ENCODE assay signal across 11 cellular contexts in genomic region chr5:133952729-133953567, GRCh38. TPM values are rescaled to one million over a fixed set of nuclear protein-coding genes. Genes with fewer than 3 reads are reported as not detected.
DNase-seq lines count a peak whose midpoint lies in the region; ATAC-seq and TF ChIP-seq lines count a peak whose summit lies in the region.
"Had no signal": no experiment of that assay in that cellular context is flagged by ENCODE, and none has a peak within 500 bp of the region (broad histone marks: within the 10 kb centered on the region; RNA-seq: fewer than 3 reads in every experiment).

No MANE protein-coding gene starts in this region.

- peak overlapping the region; percentile 40 for H3K4me2 ChIP-seq in fibroblast of lung (ENCODE audit: extremely low read depth, insufficient read depth, low read length)
- H3K4me2 ChIP-seq: hepatocyte had no signal

- TF ChIP-seq POLR2A in Peyer's patch (IDR thresholded peaks at IDR 0.05): no peak

- H3K4me1 ChIP-seq in Peyer's patch: peaks cover 0 to 18% (median 0%) of the 10 kb centered on the region in 4 donors
- peaks cover 11% of the 10 kb centered on the region for H3K4me1 ChIP-seq in fibroblast of lung (ENCODE audit: control insufficient read depth, extremely low read depth, insufficient read depth, low read length)

- H2AFZ ChIP-seq in fibroblast of lung (ENCODE audit: low read length): peak overlapping the region; percentile 36
- H2AFZ ChIP-seq: hepatocyte had no signal

- no peaks in the 10 kb centered on the region for H4K20me1 ChIP-seq in fibroblast of lung (ENCODE audit: control insufficient read depth, extremely low read depth, insufficient read depth, low read length)

- TF ChIP-seq CTCF in Peyer's patch (IDR thresholded peaks at IDR 0.05) (no peak), fibroblast of lung (conservative IDR thresholded peaks at IDR 0.05 in 1 of 2, IDR thresholded peaks at IDR 0.05 in 1 of 2; ENCODE audit: low read depth in 1 of 2, low read length in 2 of 2) (no peak)

- H3K36me3 ChIP-seq in Peyer's patch (peaks cover 0 to 28% (median 0%) of the 10 kb centered on the region in 3 donors), fibroblast of lung (ENCODE audit: control insufficient read depth, insufficient read depth, low read length) (peaks cover 4% of the 10 kb centered on the region)

- no peaks in the 10 kb centered on the region for H3K79me2 ChIP-seq in fibroblast of lung (ENCODE audit: control insufficient read depth, insufficient read depth, low read length)

- DNase-seq in AG08395 (ENCODE audit: low spot score) (peak; percentile 92), Peyer's patch (peak in 2 of 3 donors; percentile 65 to 74), fibroblast of lung (ENCODE audit: low read depth in 2 of 2) (peak; percentile 98 to 99), occipital lobe (lab: John Stamatoyannopoulos, UW) (peak; percentile 40), hippocampal formation (lab: John Stamatoyannopoulos, UW) (no peak), T-helper 1 cell (no peak)
- DNase-seq: NCI-H1105 had no signal

- ATAC-seq in GM21717 (IDR thresholded peaks at IDR 0.05; ENCODE audit: unreplicated experiment): no peak
- no peak for ATAC-seq in GM21390 (IDR thresholded peaks at IDR 0.05; ENCODE audit: unreplicated experiment)
- ATAC-seq: CD8-positive, alpha-beta T cell had no signal

- no peak overlapping the region for H3K4me3 ChIP-seq in Peyer's patch
- no peak overlapping the region for H3K4me3 ChIP-seq in fibroblast of lung (replicated peaks in 1 of 4; ENCODE audit: control extremely low read depth in 1 of 4, insufficient read depth in 1 of 4, low read depth in 3 of 4, low read length in 4 of 4)
- H3K4me3 ChIP-seq: hepatocyte had no signal

- H3K9me3 ChIP-seq in Peyer's patch (no peaks in the 10 kb centered on the region), fibroblast of lung (ENCODE audit: control insufficient read depth, insufficient read depth, low read depth, low read length) (no peaks in the 10 kb centered on the region)

- peak overlapping the region; percentile 7 to 78 (median 57) for H3K27ac ChIP-seq in Peyer's patch
- H3K27ac ChIP-seq in fibroblast of lung (ENCODE audit: insufficient read depth, low read length): peak overlapping the region; percentile 72
- H3K27ac ChIP-seq: hepatocyte had no signal

- H3K27me3 ChIP-seq in Peyer's patch: no peaks in the 10 kb centered on the region
- H3K27me3 ChIP-seq in fibroblast of lung (ENCODE audit: control insufficient read depth, insufficient read depth, low read length): no peaks in the 10 kb centered on the region
- H3K27me3 ChIP-seq: hepatocyte had no signal

- no peak overlapping the region for H3K9ac ChIP-seq in fibroblast of lung (ENCODE audit: insufficient read depth, low read length)

RNA-seq across cellular contexts. Expression of gene C5orf15, which starts 15.5 kb away (rescaled TPM):
- total RNA-seq in Peyer's patch (10 to 100 TPM; 12.4 to 92.6 (median 36.2) TPM), fibroblast of lung (31.8 and 43.1 TPM in 2 replicates), occipital lobe (56.3 TPM)
- 87.2 and 111 TPM in 2 replicates for polyA plus RNA-seq in fibroblast of lung
- 52.1 and 65.5 TPM in 2 replicates for polyA plus RNA-seq in fibroblast of lung (2012)
- polyA minus RNA-seq in fibroblast of lung (ENCODE audit: low replicate concordance): 7.4 and 25.0 TPM in 2 replicates

RNA-seq across cellular contexts. Expression of gene VDAC1, which starts 51.8 kb away (rescaled TPM):
- total RNA-seq in Peyer's patch (100 to 1,000 TPM; 120 to 289 (median 181) TPM), fibroblast of lung (239 and 281 TPM in 2 replicates), occipital lobe (209 TPM)
- polyA plus RNA-seq in fibroblast of lung: 202 and 244 TPM in 2 replicates
- polyA plus RNA-seq in fibroblast of lung (2012): 246 and 278 TPM in 2 replicates
- 97.4 and 123 TPM in 2 replicates for polyA minus RNA-seq in fibroblast of lung (ENCODE audit: low replicate concordance)

Comparison
In these comparisons a context has a peak if more than half of its experiments do, and no peak if none do; other contexts are left out.
1. DNase-seq: peak in AG08395 (single experiment), Peyer's patch (2 of 3), fibroblast of lung (2 of 2) and occipital lobe (single experiment); none in hippocampal formation (0 of 2) and T-helper 1 cell (0 of 5).